ENCODE assay signal across 12 cellular contexts in genomic region chr2:138475394-138475793, GRCh38. TPM values are rescaled to one million over a fixed set of nuclear protein-coding genes. Genes with fewer than 3 reads are reported as not detected.
DNase-seq lines count a peak whose midpoint lies in the region; ATAC-seq and TF ChIP-seq lines count a peak whose summit lies in the region.
"Had no signal": no experiment of that assay in that cellular context is flagged by ENCODE, and none has a peak within 500 bp of the region (broad histone marks: within the 10 kb centered on the region; RNA-seq: fewer than 3 reads in every experiment).

No MANE protein-coding gene starts in this region.

- no peak overlapping the region for H3K4me3 ChIP-seq in psoas muscle
- H3K4me3 ChIP-seq in HAP-1 = no peak overlapping the region

- no peaks in the 10 kb centered on the region for H3K36me3 ChIP-seq in psoas muscle (ENCODE audit: insufficient read depth in 1 of 2, low read depth in 1 of 2)
- H3K36me3 ChIP-seq in HAP-1 (replicated peaks) = no peaks in the 10 kb centered on the region

- no peaks in the 10 kb centered on the region for H3K27me3 ChIP-seq in psoas muscle (ENCODE audit: insufficient read depth in 3 of 3, low read length in 2 of 3)
- H3K27me3 ChIP-seq in HAP-1 (ENCODE audit: low read depth) = no peaks in the 10 kb centered on the region

- no peak for TF ChIP-seq CTCF in psoas muscle (IDR thresholded peaks at IDR 0.05)

- in situ Hi-C loops in HAP-1 (cut with MboI; ENCODE audit: low sequenced_read_pairs) = no loop called here

- 76 to 82% (median 82%) methylated on average over 4 of the region's 4 CpGs for WGBS in psoas muscle, 3 donors

- no peaks in the 10 kb centered on the region for H3K9me3 ChIP-seq in psoas muscle
- H3K9me3 ChIP-seq in HAP-1 = no peaks in the 10 kb centered on the region

- H3K27ac ChIP-seq in psoas muscle = no peak overlapping the region
- H3K27ac ChIP-seq: parathyroid adenoma had no signal

- DNase-seq in germinal center (ENCODE audit: low spot score) (peak; percentile 34), psoas muscle (no peak), HAP-1 (ENCODE audit: low spot score in 2 of 2) (no peak), NK-92 (lab: John Stamatoyannopoulos, UW; ENCODE audit: unreplicated experiment) (no peak), cerebellar cortex (ENCODE audit: low spot score) (no peak)
- DNase-seq: activated CD4-positive, alpha-beta T cell treated with anti-CD3 and anti-CD28 coated beads, Interleukin-2, amount 50 U/mL, for 4 hours; Calu3; NK-92 treated with Interleukin-12 subunit alpha and Interleukin-12 subunit beta, amount 100 ng/mL, for 24 hours had no signal

- H3K4me1 ChIP-seq in psoas muscle = no peaks in the 10 kb centered on the region
- no peaks in the 10 kb centered on the region for H3K4me1 ChIP-seq in HAP-1
- H3K4me1 ChIP-seq: parathyroid adenoma had no signal

- peak; percentile 94 for ATAC-seq in GM18519 (IDR thresholded peaks at IDR 0.05; ENCODE audit: low FRiP score, unreplicated experiment)
- peak; percentile 92 for ATAC-seq in GM21576 (IDR thresholded peaks at IDR 0.05; ENCODE audit: unreplicated experiment)
- peak; percentile 89 for ATAC-seq in HG03378 (IDR thresholded peaks at IDR 0.05; ENCODE audit: unreplicated experiment)
- ATAC-seq in psoas muscle = no peak

- intact Hi-C loops in psoas muscle (cut with DNase I) = loop anchor here in 1 of 2 donors (10.0 kb wide), 1 partner anchor 309 kb away; the partner anchor contains the start of gene NXPH2

RNA-seq across cellular contexts. Expression of gene SPOPL, which starts 26.2 kb away (rescaled TPM):
- total RNA-seq in psoas muscle = 10 to 100 TPM in 3 of 4 donors, 1 to 10 TPM in 1; 7.6 to 19.0 (median 13.5) TPM
- polyA plus RNA-seq in psoas muscle = 10 to 100 TPM in 1 of 3 donors, 1 to 10 TPM in 2; 3.0 to 12.7 (median 5.3) TPM

Comparison
In these comparisons a context has a peak if more than half of its experiments do, and no peak if none do; other contexts are left out.
1. ATAC-seq: peak in GM18519 (single experiment), GM21576 (single experiment) and HG03378 (single experiment); none in psoas muscle (0 of 4).